1 cellular context compared by ENCODE assay signal in the genomic region with DNA sequence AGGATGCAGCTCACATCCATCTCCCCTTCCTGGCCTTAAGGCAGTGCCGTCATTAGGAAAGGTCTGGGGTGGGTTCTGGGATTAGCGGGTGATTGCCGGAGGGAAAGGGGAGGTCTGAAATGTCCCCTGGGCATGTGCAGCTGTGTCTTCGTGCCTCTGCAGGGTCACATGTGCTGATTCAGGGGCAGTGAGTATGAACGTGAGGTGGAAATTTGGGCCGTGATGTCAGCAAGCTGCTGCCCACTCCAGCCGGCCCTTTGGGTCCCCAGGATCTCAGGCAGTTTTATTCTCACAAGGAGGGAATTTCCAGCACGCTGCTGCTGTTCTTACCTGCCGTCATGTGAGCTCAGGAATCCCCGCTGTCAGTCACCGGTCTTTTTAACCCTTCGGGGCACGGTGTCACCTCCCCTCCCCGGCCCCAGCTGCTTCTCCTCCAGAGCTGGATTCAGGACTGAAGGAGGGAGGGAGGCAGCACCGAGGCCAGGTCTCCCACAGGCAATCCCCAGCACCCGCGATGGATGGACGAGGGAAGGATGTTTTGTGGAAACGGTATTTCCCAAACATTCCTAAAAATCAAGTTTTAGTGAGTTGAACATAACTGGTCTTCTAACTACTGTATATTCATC.
TF ChIP-seq lines count a peak whose summit lies in the region.

No MANE protein-coding gene starts in this region.

TF ChIP-seq in H1, 55 proteins besides CTCF, POLR2A, EP300 and RAD21:
- TF ChIP-seq SP4 (IDR thresholded peaks at IDR 0.05; ENCODE audit: low read length) (no peak), MAX (IDR thresholded peaks at IDR 0.05) (peak; percentile 75), CHD7 (IDR thresholded peaks at IDR 0.05; ENCODE audit: insufficient replicate concordance, low read length) (no peak), KDM1A (IDR thresholded peaks at IDR 0.05; ENCODE audit: borderline replicate concordance, low read length) (no peak), ASH2L (IDR thresholded peaks at IDR 0.05; ENCODE audit: low read length) (no peak), SRF (IDR thresholded peaks at IDR 0.05; ENCODE audit: low read depth, low read length) (no peak), KDM5A (IDR thresholded peaks at IDR 0.05; ENCODE audit: low read length) (no peak), BCL11A (IDR thresholded peaks at IDR 0.05; ENCODE audit: low read depth in 2 of 2, low read length in 2 of 2) (no peak), CTBP2 (IDR thresholded peaks at IDR 0.05; ENCODE audit: borderline replicate concordance, insufficient read depth, insufficient read length, low read length) (no peak), HDAC2 (IDR thresholded peaks at IDR 0.05; ENCODE audit: borderline replicate concordance in 1 of 2, low read depth in 2 of 2, low read length in 2 of 2) (no peak), SP2 (IDR thresholded peaks at IDR 0.05; ENCODE audit: low read length) (no peak), BACH1 (IDR thresholded peaks at IDR 0.05; ENCODE audit: low read length) (no peak), SUZ12 (IDR thresholded peaks at IDR 0.05; ENCODE audit: low read length) (no peak), POU5F1 (IDR thresholded peaks at IDR 0.05; ENCODE audit: low read depth, low read length) (no peak)
- TF ChIP-seq, protein P1, sequence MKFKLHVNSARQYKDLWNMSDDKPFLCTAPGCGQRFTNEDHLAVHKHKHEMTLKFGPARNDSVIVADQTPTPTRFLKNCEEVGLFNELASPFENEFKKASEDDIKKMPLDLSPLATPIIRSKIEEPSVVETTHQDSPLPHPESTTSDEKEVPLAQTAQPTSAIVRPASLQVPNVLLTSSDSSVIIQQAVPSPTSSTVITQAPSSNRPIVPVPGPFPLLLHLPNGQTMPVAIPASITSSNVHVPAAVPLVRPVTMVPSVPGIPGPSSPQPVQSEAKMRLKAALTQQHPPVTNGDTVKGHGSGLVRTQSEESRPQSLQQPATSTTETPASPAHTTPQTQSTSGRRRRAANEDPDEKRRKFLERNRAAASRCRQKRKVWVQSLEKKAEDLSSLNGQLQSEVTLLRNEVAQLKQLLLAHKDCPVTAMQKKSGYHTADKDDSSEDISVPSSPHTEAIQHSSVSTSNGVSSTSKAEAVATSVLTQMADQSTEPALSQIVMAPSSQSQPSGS (IDR thresholded peaks at IDR 0.05; ENCODE audit: low read length), result no peak
- TF ChIP-seq, protein P2, sequence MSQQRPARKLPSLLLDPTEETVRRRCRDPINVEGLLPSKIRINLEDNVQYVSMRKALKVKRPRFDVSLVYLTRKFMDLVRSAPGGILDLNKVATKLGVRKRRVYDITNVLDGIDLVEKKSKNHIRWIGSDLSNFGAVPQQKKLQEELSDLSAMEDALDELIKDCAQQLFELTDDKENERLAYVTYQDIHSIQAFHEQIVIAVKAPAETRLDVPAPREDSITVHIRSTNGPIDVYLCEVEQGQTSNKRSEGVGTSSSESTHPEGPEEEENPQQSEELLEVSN (IDR thresholded peaks at IDR 0.05), result peak; percentile 91
- TF ChIP-seq, protein P3, sequence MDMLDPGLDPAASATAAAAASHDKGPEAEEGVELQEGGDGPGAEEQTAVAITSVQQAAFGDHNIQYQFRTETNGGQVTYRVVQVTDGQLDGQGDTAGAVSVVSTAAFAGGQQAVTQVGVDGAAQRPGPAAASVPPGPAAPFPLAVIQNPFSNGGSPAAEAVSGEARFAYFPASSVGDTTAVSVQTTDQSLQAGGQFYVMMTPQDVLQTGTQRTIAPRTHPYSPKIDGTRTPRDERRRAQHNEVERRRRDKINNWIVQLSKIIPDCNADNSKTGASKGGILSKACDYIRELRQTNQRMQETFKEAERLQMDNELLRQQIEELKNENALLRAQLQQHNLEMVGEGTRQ (IDR thresholded peaks at IDR 0.05; ENCODE audit: low read length), result no peak
TF ChIP-seq in H1: peak in this region for 2.
